Comparison of ENCODE assay signal across 9 cellular contexts in genomic region chrX:37060999-37061398, GRCh38. TPM values are rescaled to one million over a fixed set of nuclear protein-coding genes. Genes with fewer than 3 reads are reported as not detected.
DNase-seq lines count a peak whose midpoint lies in the region; ATAC-seq, FAIRE-seq and TF ChIP-seq lines count a peak whose summit lies in the region.
"Had no signal": no experiment of that assay in that cellular context is flagged by ENCODE, and none has a peak within 500 bp of the region (broad histone marks: within the 10 kb centered on the region; RNA-seq: fewer than 3 reads in every experiment).

No MANE protein-coding gene starts in this region.

- no peak overlapping the region for H3K27ac ChIP-seq in K562 (ENCODE audit: extremely low read depth, low read depth, low read length)
- no peak overlapping the region for H3K27ac ChIP-seq in mesenchymal stem cell (ENCODE audit: low read length, poor library complexity, severe bottlenecking)

- no peak overlapping the region for H2AFZ ChIP-seq in K562 (ENCODE audit: low read depth, low read length)
- H2AFZ ChIP-seq in mesenchymal stem cell (ENCODE audit: low read depth, low read length), result no peak overlapping the region

- H4K8ac ChIP-seq in mesenchymal stem cell (ENCODE audit: low read length), result no peak overlapping the region

- no peak overlapping the region for H2BK15ac ChIP-seq in mesenchymal stem cell (ENCODE audit: low read depth, poor library complexity, severe bottlenecking)

- H4K20me1 ChIP-seq in K562 (replicated peaks; ENCODE audit: control insufficient read depth, insufficient read depth, low read length), result no peaks in the 10 kb centered on the region

- H3K9me1 ChIP-seq in K562 (ENCODE audit: control insufficient read depth, insufficient read depth, low read length), result no peaks in the 10 kb centered on the region

- H3K27me3 ChIP-seq in H7 (ENCODE audit: control insufficient read depth, insufficient read depth, low read length) (no peaks in the 10 kb centered on the region), K562 (ENCODE audit: control insufficient read depth in 2 of 2, insufficient read depth in 2 of 2, low read length in 2 of 2) (no peaks in the 10 kb centered on the region), mesenchymal stem cell (ENCODE audit: control insufficient read depth in 1 of 2, insufficient read depth in 1 of 2, low read length in 2 of 2) (peaks cover 0 to 13% of the 10 kb centered on the region in 2 experiments)

- no TSS peak for BruUV-seq in K562 (replicated peaks; lab: Mats Ljungman, UMichigan)

- H3K9me3 ChIP-seq in K562 (replicated peaks; ENCODE audit: control insufficient read depth, insufficient read depth, low read depth, low read length) (no peaks in the 10 kb centered on the region), mesenchymal stem cell (ENCODE audit: control insufficient read depth, low read length) (no peaks in the 10 kb centered on the region)

- ATAC-seq in K562 (peak; percentile 78; the same call in 2 of the 3 replicates), HG03039 (IDR thresholded peaks at IDR 0.05; ENCODE audit: unreplicated experiment) (no peak)

- no peaks in the 10 kb centered on the region for H3K79me1 ChIP-seq in mesenchymal stem cell (replicated peaks; ENCODE audit: low read length, poor library complexity, severe bottlenecking)

- H3K4me2 ChIP-seq in K562 (ENCODE audit: insufficient read depth, low read length) (no peak overlapping the region), mesenchymal stem cell (ENCODE audit: low read length, poor library complexity, severe bottlenecking) (no peak overlapping the region)

- TF ChIP-seq RAD21 in K562 (CRISPR knock-in tag; conservative IDR thresholded peaks at IDR 0.05 in 1 of 2, IDR thresholded peaks at IDR 0.05 in 1 of 2), result peak; percentile 40 to 64; a peak in 3 of 4 replicates

- DNase-seq in NCI-H345 treated with DMSO at 0.1 percent for 48 hours (lab: John Stamatoyannopoulos, UW; ENCODE audit: unreplicated experiment) (peak; percentile 1), NCI-H345 (lab: John Stamatoyannopoulos, UW) (no peak), H7 (peak; percentile 33), NCI-H1105 treated with DMSO at 0.1 percent for 48 hours (lab: John Stamatoyannopoulos, UW) (peak; percentile 0), K562 (ENCODE audit: extremely low read depth in 1 of 4, low spot score in 3 of 4) (peak; percentile 5 to 38 (median 8)), mesenchymal stem cell (peak; percentile 33), GOT3 (lab: John Stamatoyannopoulos, UW) (no peak)

- POLR2A ChIA-PET in K562 (lab: Yijun Ruan, JAX), result no interaction called here

- H2BK12ac ChIP-seq in mesenchymal stem cell (ENCODE audit: low read length in 2 of 2), result no peak overlapping the region

- 0% methylated on average over 3 of the region's 3 CpGs for WGBS in K562 (ENCODE audit: insufficient coverage, low coverage, missing lambda C conversion rate)
- 0% methylated on average over 2 of the region's 3 CpGs for WGBS in mesenchymal stem cell

- no peaks in the 10 kb centered on the region for H3K4me1 ChIP-seq in K562 (replicated peaks in 1 of 2; ENCODE audit: control insufficient read depth in 2 of 2, insufficient read depth in 2 of 2, low read length in 2 of 2)
- H3K4me1 ChIP-seq in mesenchymal stem cell (ENCODE audit: control insufficient read depth, insufficient read depth, low read depth, low read length), result no peaks in the 10 kb centered on the region

- no peak for FAIRE-seq in K562 (lab: Jason Lieb, UNC)
- FAIRE-seq: G401.6 had no signal

- H2AK5ac ChIP-seq in mesenchymal stem cell (ENCODE audit: low read length, severe bottlenecking), result no peak overlapping the region

- no peak overlapping the region for H2BK120ac ChIP-seq in mesenchymal stem cell (ENCODE audit: low read depth, low read length)

- H3K4ac ChIP-seq in mesenchymal stem cell (ENCODE audit: low read depth in 1 of 2, low read length in 2 of 2), result no peak overlapping the region

- TF ChIP-seq CTCF in K562 (IDR thresholded peaks at IDR 0.05 in 2 of 3, conservative IDR thresholded peaks at IDR 0.05 in 1 of 3; ENCODE audit: insufficient read depth in 2 of 3, low read depth in 1 of 3, low read length in 3 of 3), result peak in 2 of 3 experiments; percentile 53 to 59; a peak in 4 of 6 replicates

- H3K9ac ChIP-seq in K562 (ENCODE audit: insufficient read depth in 1 of 2, low read depth in 2 of 2, low read length in 2 of 2) (no peak overlapping the region), mesenchymal stem cell (ENCODE audit: low read length) (no peak overlapping the region)

- no peak for TF ChIP-seq POLR2A in K562 (conservative IDR thresholded peaks at IDR 0.05)

- in situ Hi-C loops in K562 (cut with MboI), result no loop called here

- H2BK5ac ChIP-seq in mesenchymal stem cell (ENCODE audit: low read depth, low read length, poor library complexity, severe bottlenecking), result no peak overlapping the region

- no peak for TF ChIP-seq EP300 in K562 (IDR thresholded peaks at IDR 0.05; ENCODE audit: low read length)

- no peak overlapping the region for H3K14ac ChIP-seq in mesenchymal stem cell (ENCODE audit: low read length in 2 of 2)

- intact Hi-C loops in K562 (cut with micrococcal nuclease), result no loop called here

- CTCF ChIA-PET in K562 (lab: Yijun Ruan, JAX; ENCODE audit: low intra/inter-chr PET ratio), result no interaction called here

- H3K23ac ChIP-seq in mesenchymal stem cell (ENCODE audit: low read length in 2 of 2), result no peak overlapping the region

- H3K79me2 ChIP-seq in K562 (ENCODE audit: control insufficient read depth, insufficient read depth, low read length), result no peaks in the 10 kb centered on the region

- no peak overlapping the region for H3K4me3 ChIP-seq in H7 (ENCODE audit: insufficient read depth, low read depth, low read length)
- H3K4me3 ChIP-seq in K562, result no peak overlapping the region
- no peak overlapping the region for H3K4me3 ChIP-seq in mesenchymal stem cell (ENCODE audit: insufficient read depth in 1 of 2, low read depth in 1 of 2, low read length in 2 of 2)

- H3K18ac ChIP-seq in mesenchymal stem cell (ENCODE audit: low read depth in 1 of 2, low read length in 2 of 2), result no peak overlapping the region

- H3K36me3 ChIP-seq in H7 (replicated peaks; ENCODE audit: control insufficient read depth, insufficient read depth, low read length) (no peaks in the 10 kb centered on the region), K562 (ENCODE audit: control insufficient read depth, insufficient read depth, low read length) (no peaks in the 10 kb centered on the region), mesenchymal stem cell (ENCODE audit: control insufficient read depth in 1 of 2, insufficient read depth in 2 of 2, low read depth in 1 of 2, low read length in 2 of 2) (no peaks in the 10 kb centered on the region)

- no peak overlapping the region for H4K91ac ChIP-seq in mesenchymal stem cell (ENCODE audit: low read length)

TF ChIP-seq in K562, 482 proteins besides CTCF, POLR2A, EP300 and RAD21:
- TF ChIP-seq SMC3 (conservative IDR thresholded peaks at IDR 0.05; ENCODE audit: insufficient read depth, low read depth, low read length) (0 out of 2 replicates have a peak, but pooled peaks have one; percentile 27), HNRNPL (IDR thresholded peaks at IDR 0.05; ENCODE audit: low read depth, low read length) (no peak)

RNA-seq across cellular contexts. Expression of gene FAM47C, which starts 52.8 kb away (rescaled TPM):
- not detected in 2 replicates for total RNA-seq in H7 (2014; rRNA removed; shearing (Covaris generic))
- not detected in 2 replicates for total RNA-seq in K562 (2011; cell fraction: chromatin; rRNA removed; ENCODE audit: low replicate concordance)
- not detected in 2 replicates for total RNA-seq in K562 (2011; cell fraction: nucleolus; rRNA removed)
- total RNA-seq in K562 (2011; cell fraction: nucleoplasm; rRNA removed), result not detected in 2 replicates
- total RNA-seq in K562 (2014; rRNA removed) (not detected in 2 replicates), K562 (2014; rRNA removed; fragmentation: Illumina TruSeq; extraction: Trizol) (not detected in 2 replicates), K562 (2015; rRNA removed; fragmentation: Illumina TruSeq; extraction: Trizol) (not detected in 2 replicates), K562 (2021) (not detected in 2 replicates)
- polyA plus RNA-seq in K562 (2011; rRNA removed) (not detected in 2 replicates), K562 (2014; fragmentation: Illumina TruSeq; extraction: Trizol) (not detected in 2 replicates), K562 (2014; fragmentation: Nextera tagmentation; extraction: Ambion mirVana) (not detected), K562 (2014; rRNA removed) (not detected in 2 replicates)
- not detected in 2 replicates for polyA plus RNA-seq in K562 (2011; cell fraction: cytosol; rRNA removed)
- polyA plus RNA-seq in K562 (2011; cell fraction: nucleus; rRNA removed), result not detected in 2 replicates
- not detected in 2 replicates for polyA plus RNA-seq in K562 (2012)
- polyA minus RNA-seq in K562 (2011; rRNA and poly(A)+ RNA removed), result not detected in 2 replicates
- polyA minus RNA-seq in K562 (2011; cell fraction: cytosol; rRNA and poly(A)+ RNA removed), result not detected in 2 replicates
- polyA minus RNA-seq in K562 (2011; cell fraction: nucleus; rRNA and poly(A)+ RNA removed), result not detected in 2 replicates
- polyA plus RNA-seq in mesenchymal stem cell (2013, experiment 1 of 2), result not detected
- not detected for polyA plus RNA-seq in mesenchymal stem cell (2013, experiment 2 of 2)

Comparison
In these comparisons a context has a peak if more than half of its experiments do, and no peak if none do; other contexts are left out.
1. DNase-seq: peak in NCI-H345 treated with DMSO at 0.1 percent for 48 hours (single experiment), H7 (single experiment), NCI-H1105 treated with DMSO at 0.1 percent for 48 hours (single experiment), K562 (4 of 4) and mesenchymal stem cell (single experiment); none in NCI-H345 (single experiment) and GOT3 (single experiment).